Comparison of ENCODE assay signal across 26 cellular contexts in genomic region chr11:96290631-96291030, GRCh38.
"Had no signal": no experiment of that assay in that cellular context is flagged by ENCODE, and none has a peak within 500 bp of the region (broad histone marks: within the 10 kb centered on the region; RNA-seq: fewer than 3 reads in every experiment).

No MANE protein-coding gene starts in this region.

- H3K4me3 Mint-ChIP-seq: activated CD4-positive, alpha-beta T cell treated with anti-CD3 and anti-CD28 coated beads for 36 hours; activated CD4-positive, alpha-beta T cell treated with anti-CD3 and anti-CD28 coated beads, Interleukin-2, amount 10 ng/mL, durations not matched to agents 7 days and 5 days; activated CD8-positive, alpha-beta memory T cell treated with anti-CD3 and anti-CD28 coated beads, Interleukin-2, amount 10 ng/mL, durations not matched to agents 7 days and 5 days; IgD-negative memory B cell; T-helper 2 cell treated with Interferon-gamma antibody and Interleukin-4, amounts not matched to agents 5 μg/mL and 100 μg/mL, for 36 hours had no signal

- H3K27me3 ChIP-seq: brain microvascular endothelial cell, SJCRH30 had no signal

- H3K4me1 ChIP-seq: SJCRH30 had no signal

- H3K9me3 ChIP-seq: SJCRH30 had no signal

- DNase-seq: activated CD4-positive, alpha-beta T cell treated with anti-CD3 and anti-CD28 coated beads for 36 hours; activated CD4-positive, alpha-beta T cell treated with anti-CD3 and anti-CD28 coated beads, Interleukin-2, amount 10 ng/mL, durations not matched to agents 7 days and 5 days; activated CD4-positive, alpha-beta T cell treated with anti-CD3 and anti-CD28 coated beads, Interleukin-2, amount 50 U/mL, for 48 hours; activated CD8-positive, alpha-beta memory T cell treated with anti-CD3 and anti-CD28 coated beads for 24 hours; activated CD8-positive, alpha-beta memory T cell treated with anti-CD3 and anti-CD28 coated beads, Interleukin-2, amount 10 ng/mL, durations not matched to agents 7 days and 5 days; activated CD8-positive, alpha-beta memory T cell treated with anti-CD3 and anti-CD28 coated beads, Interleukin-2, amount 50 U/mL, for 48 hours; activated effector memory CD4-positive, alpha-beta T cell treated with Interleukin-2 at 50 U/mL for 16 hours; activated naive CD4-positive, alpha-beta T cell treated with anti-CD3 and anti-CD28 coated beads, Interleukin-2, amount 50 U/mL, for 16 hours; amniotic stem cell; aorta; brain microvascular endothelial cell; central memory CD4-positive, alpha-beta T cell; Karpas-422; KBM-7; NCI-H1105; NCI-H1417 treated with DMSO at 0.1 percent for 48 hours; NCI-H187 treated with DMSO at 0.1 percent for 48 hours; NCI-H2081; NCI-H345; NCI-H524 treated with DMSO at 0.1 percent for 48 hours; SHP77; SJCRH30 had no signal

- H3K36me3 ChIP-seq: brain microvascular endothelial cell, SJCRH30 had no signal

- H3K27ac ChIP-seq: brain microvascular endothelial cell, SJCRH30, SK-N-MC had no signal

- H3K27me3 Mint-ChIP-seq: activated CD4-positive, alpha-beta T cell treated with anti-CD3 and anti-CD28 coated beads for 36 hours; activated CD4-positive, alpha-beta T cell treated with anti-CD3 and anti-CD28 coated beads, Interleukin-2, amount 10 ng/mL, durations not matched to agents 7 days and 5 days; activated CD8-positive, alpha-beta memory T cell treated with anti-CD3 and anti-CD28 coated beads, Interleukin-2, amount 10 ng/mL, durations not matched to agents 7 days and 5 days; IgD-negative memory B cell had no signal

- H3K27ac Mint-ChIP-seq: activated CD4-positive, alpha-beta T cell treated with anti-CD3 and anti-CD28 coated beads for 36 hours; activated CD4-positive, alpha-beta T cell treated with anti-CD3 and anti-CD28 coated beads, Interleukin-2, amount 10 ng/mL, durations not matched to agents 7 days and 5 days; activated CD8-positive, alpha-beta memory T cell treated with anti-CD3 and anti-CD28 coated beads, Interleukin-2, amount 10 ng/mL, durations not matched to agents 7 days and 5 days; IgD-negative memory B cell; T-helper 2 cell treated with Interferon-gamma antibody and Interleukin-4, amounts not matched to agents 5 μg/mL and 100 μg/mL, for 36 hours had no signal

- ATAC-seq: activated CD4-positive, alpha-beta T cell treated with anti-CD3 and anti-CD28 coated beads for 36 hours; activated CD8-positive, alpha-beta memory T cell treated with anti-CD3 and anti-CD28 coated beads, Interleukin-2, amount 10 ng/mL, durations not matched to agents 7 days and 5 days; Panc1 had no signal

- H3K4me3 ChIP-seq: SJCRH30, SK-N-MC had no signal
